Comparison of ENCODE assay signal across 8 cellular contexts in genomic region chr6:132279592-132280139, GRCh38.
DNase-seq lines count a peak whose midpoint lies in the region; TF ChIP-seq lines count a peak whose summit lies in the region.

No MANE protein-coding gene starts in this region.

- no peaks in the 10 kb centered on the region for H3K9me3 Mint-ChIP-seq in Caco-2 (ENCODE audit: unreplicated experiment)

- peak; percentile 64 to 85 for TF ChIP-seq CTCF in Caco-2 (IDR thresholded peaks at IDR 0.05; ENCODE audit: insufficient read depth in 1 of 2, low read depth in 1 of 2, low read length in 1 of 2, severe bottlenecking in 1 of 2, unreplicated experiment in 1 of 2)
- TF ChIP-seq CTCF in GM20000 (IDR thresholded peaks at IDR 0.05; ENCODE audit: extremely low read depth, missing control alignments) = peak; percentile 55
- TF ChIP-seq CTCF in epithelial cell of proximal tubule (conservative IDR thresholded peaks at IDR 0.05; ENCODE audit: low read depth, low read length) = peak; percentile 95

- H3K27me3 Mint-ChIP-seq in Caco-2 (ENCODE audit: insufficient read depth, unreplicated experiment) = peaks cover 10% of the 10 kb centered on the region

- CTCF ChIA-PET in Caco-2 (lab: Charles Lee) = interaction anchor here (0.5 to 1.8 kb wide), 26 partner anchors 8 to 502 kb away, joined by 3 to 57 read pairs (median 3); partner anchors contain the start of genes CCN2 and STX7

- no peaks in the 10 kb centered on the region for H3K27me3 ChIP-seq in Caco-2 (replicated peaks; ENCODE audit: control insufficient read depth, insufficient read depth, low read length)

- peak overlapping the region; percentile 70 for H3K4me3 Mint-ChIP-seq in Caco-2 (ENCODE audit: unreplicated experiment)

- H3K4me3 ChIP-seq in Caco-2 (ENCODE audit: low read depth, low read length) = peak overlapping the region; percentile 40
- H3K4me3 ChIP-seq in epithelial cell of proximal tubule (ENCODE audit: low read depth, low read length) = peak overlapping the region; percentile 51

- no peaks in the 10 kb centered on the region for H3K36me3 Mint-ChIP-seq in Caco-2 (ENCODE audit: insufficient read depth, unreplicated experiment)

- DNase-seq in Caco-2 (peak; percentile 57 to 75), GM20000 (ENCODE audit: low spot score) (peak; percentile 64), HS-27A (ENCODE audit: low read depth) (peak; percentile 58), NOMO-1 treated with dmso at 0.1 percent for 144 hours (lab: John Stamatoyannopoulos, UW; ENCODE audit: unreplicated experiment) (peak; percentile 10), epithelial cell of proximal tubule (ENCODE audit: low read depth) (peak; percentile 35), mucosa of gallbladder (ENCODE audit: low spot score) (peak; percentile 73)
- DNase-seq in activated CD8-positive, alpha-beta memory T cell treated with anti-CD3 and anti-CD28 coated beads, Interleukin-2, amount 50 U/mL, for 48 hours = peak; percentile 82
- DNase-seq in stimulated activated CD8-positive, alpha-beta memory T cell treated with anti-CD3 and anti-CD28 coated beads, Interleukin-4, amount 100 ng/mL, for 1 hour (ENCODE audit: low read depth in 2 of 2, low spot score in 1 of 2) = peak; percentile 17 to 42

- intact Hi-C loops in Caco-2 (cut with micrococcal nuclease; ENCODE audit: unreplicated experiment) = loop anchor here (1.0 kb wide), 4 partner anchors 19 to 354 kb away; no protein-coding TSS in a partner anchor

- H3K27ac Mint-ChIP-seq in Caco-2 (ENCODE audit: unreplicated experiment) = no peak overlapping the region

- POLR2A ChIA-PET in Caco-2 (lab: Charles Lee) = interaction anchor here (1.0 kb wide), 1 partner anchor 328 kb away, joined by 3 read pairs; no protein-coding TSS in a partner anchor

- H3K36me3 ChIP-seq in Caco-2 (ENCODE audit: control insufficient read depth, insufficient read depth, low read length) = no peaks in the 10 kb centered on the region

- no peaks in the 10 kb centered on the region for H3K4me1 ChIP-seq in Caco-2

- BruUV-seq in Caco-2 (replicated peaks; lab: Mats Ljungman, UMichigan) = no TSS peak

- H3K9me3 ChIP-seq in Caco-2 = no peaks in the 10 kb centered on the region

- H3K4me1 Mint-ChIP-seq in Caco-2 (ENCODE audit: low read depth, unreplicated experiment) = no peaks in the 10 kb centered on the region

Comparison
In these comparisons a context has a peak if more than half of its experiments do, and no peak if none do; other contexts are left out.
1. Peak in every context shown above with its lines: DNase-seq and H3K4me3 ChIP-seq.
2. DNase-seq: peak in every context shown above with its lines; median percentile 82 in activated CD8-positive, alpha-beta memory T cell treated with anti-CD3 and anti-CD28 coated beads, Interleukin-2, amount 50 U/mL, for 48 hours; 73 in mucosa of gallbladder; 66 in Caco-2; 64 in GM20000; 58 in HS-27A; 35 in epithelial cell of proximal tubule; 30 in stimulated activated CD8-positive, alpha-beta memory T cell treated with anti-CD3 and anti-CD28 coated beads, Interleukin-4, amount 100 ng/mL, for 1 hour; 10 in NOMO-1 treated with dmso at 0.1 percent for 144 hours.